8 cellular contexts compared by ENCODE assay signal in genomic region chr6:26571592-26572296, GRCh38. TPM values are rescaled to one million over a fixed set of nuclear protein-coding genes. Genes with fewer than 3 reads are reported as not detected.
DNase-seq lines count a peak whose midpoint lies in the region; ATAC-seq, FAIRE-seq and TF ChIP-seq lines count a peak whose summit lies in the region.

No MANE protein-coding gene starts in this region.

- FAIRE-seq in H54 (lab: Jason Lieb, UNC): peak; percentile 93

- peaks cover 33% of the 10 kb centered on the region for H3K4me1 Mint-ChIP-seq in activated CD4-positive, alpha-beta T cell treated with anti-CD3 and anti-CD28 coated beads, Interleukin-2, amount 10 ng/mL, durations not matched to agents 24 days and 14 days
- H3K4me1 Mint-ChIP-seq in endothelial cell (ENCODE audit: unreplicated experiment): peaks cover 11% of the 10 kb centered on the region

- H3K4me3 Mint-ChIP-seq in activated CD4-positive, alpha-beta T cell treated with anti-CD3 and anti-CD28 coated beads, Interleukin-2, amount 10 ng/mL, durations not matched to agents 24 days and 14 days: peak overlapping the region; percentile 87
- H3K4me3 Mint-ChIP-seq in endothelial cell (ENCODE audit: unreplicated experiment): peak overlapping the region; percentile 94

- H3K36me3 Mint-ChIP-seq in activated CD4-positive, alpha-beta T cell treated with anti-CD3 and anti-CD28 coated beads, Interleukin-2, amount 10 ng/mL, durations not matched to agents 24 days and 14 days (ENCODE audit: low read depth): peaks cover 2% of the 10 kb centered on the region
- H3K36me3 Mint-ChIP-seq in endothelial cell (ENCODE audit: low read depth, unreplicated experiment): peaks cover 12% of the 10 kb centered on the region

- peak overlapping the region; percentile 86 for H3K27ac Mint-ChIP-seq in activated CD4-positive, alpha-beta T cell treated with anti-CD3 and anti-CD28 coated beads, Interleukin-2, amount 10 ng/mL, durations not matched to agents 24 days and 14 days
- peak overlapping the region; percentile 98 for H3K27ac Mint-ChIP-seq in endothelial cell (ENCODE audit: unreplicated experiment)

- no peak for TF ChIP-seq CTCF in endothelial cell (IDR thresholded peaks at IDR 0.05; ENCODE audit: unreplicated experiment)

- no peak for ATAC-seq in GM19351 (IDR thresholded peaks at IDR 0.05; ENCODE audit: unreplicated experiment)

- DNase-seq in AG08396 (ENCODE audit: low spot score) (peak; percentile 60), H54 (ENCODE audit: insufficient read length, low spot score) (no peak), NCI-H446 treated with DMSO at 0.1 percent for 48 hours (lab: John Stamatoyannopoulos, UW) (peak; percentile 88), endothelial cell (ENCODE audit: low spot score) (peak; percentile 66), midbrain (lab: John Stamatoyannopoulos, UW) (peak; percentile 55), superior temporal gyrus (ENCODE audit: extremely low spot score) (peak; percentile 83)
- DNase-seq in activated CD4-positive, alpha-beta T cell treated with anti-CD3 and anti-CD28 coated beads, Interleukin-2, amount 10 ng/mL, durations not matched to agents 24 days and 14 days: peak; percentile 81

- intact Hi-C loops in activated CD4-positive, alpha-beta T cell treated with anti-CD3 and anti-CD28 coated beads, Interleukin-2, amount 10 ng/mL, durations not matched to agents 24 days and 14 days (cut with micrococcal nuclease): loop anchor here (1.0 to 10.0 kb wide), 2 partner anchors 25 to 1113 kb away; partner anchors contain the start of gene ABT1

- no peak for TF ChIP-seq POLR2A in H54 (IDR thresholded peaks at IDR 0.05; ENCODE audit: low read depth, low read length)

- peaks cover 5% of the 10 kb centered on the region for H3K27me3 Mint-ChIP-seq in activated CD4-positive, alpha-beta T cell treated with anti-CD3 and anti-CD28 coated beads, Interleukin-2, amount 10 ng/mL, durations not matched to agents 24 days and 14 days
- H3K27me3 Mint-ChIP-seq in endothelial cell (ENCODE audit: unreplicated experiment): peaks cover 23% of the 10 kb centered on the region

- no peaks in the 10 kb centered on the region for H3K9me3 Mint-ChIP-seq in activated CD4-positive, alpha-beta T cell treated with anti-CD3 and anti-CD28 coated beads, Interleukin-2, amount 10 ng/mL, durations not matched to agents 24 days and 14 days
- H3K9me3 Mint-ChIP-seq in endothelial cell (ENCODE audit: unreplicated experiment): no peaks in the 10 kb centered on the region

RNA-seq across cellular contexts. Expression of gene ABT1, which starts 25.0 kb away (rescaled TPM):
- 31.9 and 32.1 TPM in 2 replicates for total RNA-seq in activated CD4-positive, alpha-beta T cell treated with anti-CD3 and anti-CD28 coated beads, Interleukin-2, amount 10 ng/mL, durations not matched to agents 24 days and 14 days
- total RNA-seq in endothelial cell (ENCODE audit: unreplicated experiment): 20.4 TPM

RNA-seq across cellular contexts. Expression of gene HMGN4, which starts 33.6 kb away (rescaled TPM):
- total RNA-seq in activated CD4-positive, alpha-beta T cell treated with anti-CD3 and anti-CD28 coated beads, Interleukin-2, amount 10 ng/mL, durations not matched to agents 24 days and 14 days: 81.6 and 83.4 TPM in 2 replicates
- 27.2 TPM for total RNA-seq in endothelial cell (ENCODE audit: unreplicated experiment)
